In genomic region chr20:59931511-59932312, GRCh38 we compare ENCODE assay signal across 15 cellular contexts. TPM values are rescaled to one million over a fixed set of nuclear protein-coding genes. Genes with fewer than 3 reads are reported as not detected.
DNase-seq lines count a peak whose midpoint lies in the region; ATAC-seq, FAIRE-seq and TF ChIP-seq lines count a peak whose summit lies in the region.
"Had no signal": no experiment of that assay in that cellular context is flagged by ENCODE, and none has a peak within 500 bp of the region (broad histone marks: within the 10 kb centered on the region; RNA-seq: fewer than 3 reads in every experiment).

No MANE protein-coding gene starts in this region.

- H3K27ac Mint-ChIP-seq in activated CD4-positive, alpha-beta T cell treated with anti-CD3 and anti-CD28 coated beads, Interleukin-2, amount 10 ng/mL, durations not matched to agents 7 days and 5 days: peak overlapping the region; percentile 72
- H3K27ac Mint-ChIP-seq in IgD-negative memory B cell: peak overlapping the region in 1 of 3 donors; percentile 73
- H3K27ac Mint-ChIP-seq in nephron progenitor cell: peak overlapping the region; percentile 47

- H3K4me1 Mint-ChIP-seq in activated CD4-positive, alpha-beta T cell treated with anti-CD3 and anti-CD28 coated beads, Interleukin-2, amount 10 ng/mL, durations not matched to agents 7 days and 5 days: peaks cover 22% of the 10 kb centered on the region
- H3K4me1 Mint-ChIP-seq in IgD-negative memory B cell (peaks cover 1 to 14% (median 11%) of the 10 kb centered on the region in 3 donors), nephron progenitor cell (peaks cover 13% of the 10 kb centered on the region)

- ATAC-seq in GM18511 (IDR thresholded peaks at IDR 0.05; ENCODE audit: unreplicated experiment): no peak
- ATAC-seq: gastrocnemius medialis, GM12878 had no signal

- POLR2A ChIA-PET in activated CD4-positive, alpha-beta T cell treated with anti-CD3 and anti-CD28 coated beads, Interleukin-2, amount 10 ng/mL, durations not matched to agents 7 days and 5 days (lab: Charles Lee): no interaction called here

- H3K36me3 Mint-ChIP-seq in activated CD4-positive, alpha-beta T cell treated with anti-CD3 and anti-CD28 coated beads, Interleukin-2, amount 10 ng/mL, durations not matched to agents 7 days and 5 days (ENCODE audit: low read depth): no peaks in the 10 kb centered on the region
- H3K36me3 Mint-ChIP-seq in IgD-negative memory B cell (peaks cover 5% of the 10 kb centered on the region), nephron progenitor cell (ENCODE audit: low read depth) (peaks cover 6% of the 10 kb centered on the region)

- CTCF ChIA-PET in activated CD4-positive, alpha-beta T cell treated with anti-CD3 and anti-CD28 coated beads, Interleukin-2, amount 10 ng/mL, durations not matched to agents 7 days and 5 days (lab: Charles Lee): interaction anchor here (1.3 kb wide), 1 partner anchor 9 kb away, joined by 4 read pairs; the partner anchor contains the start of genes FAM217B and PPP1R3D

- no peak overlapping the region for H3K4me3 ChIP-seq in adipocyte (ENCODE audit: low read length)
- H3K4me3 ChIP-seq: gastrocnemius medialis, GM12878, smooth muscle cell had no signal

- H3K9me3 Mint-ChIP-seq in activated CD4-positive, alpha-beta T cell treated with anti-CD3 and anti-CD28 coated beads, Interleukin-2, amount 10 ng/mL, durations not matched to agents 7 days and 5 days: no peaks in the 10 kb centered on the region
- H3K9me3 Mint-ChIP-seq in IgD-negative memory B cell (no peaks in the 10 kb centered on the region), nephron progenitor cell (no peaks in the 10 kb centered on the region)

- H3K9ac ChIP-seq in adipocyte (ENCODE audit: low read length): no peak overlapping the region

- no peak for FAIRE-seq in urothelium cell line (lab: Jason Lieb, UNC)
- FAIRE-seq: endothelial cell of umbilical vein, GM12878 had no signal

- no peaks in the 10 kb centered on the region for H3K27me3 ChIP-seq in adipocyte (replicated peaks; ENCODE audit: control insufficient read depth, insufficient read depth, low read length)
- H3K27me3 ChIP-seq: gastrocnemius medialis had no signal

- no peaks in the 10 kb centered on the region for H3K9me3 ChIP-seq in adipocyte (ENCODE audit: control insufficient read depth, low read length)
- H3K9me3 ChIP-seq: gastrocnemius medialis had no signal

- no peak for TF ChIP-seq CTCF in nephron progenitor cell (IDR thresholded peaks at IDR 0.05)

- no peak for DNase-seq in activated CD4-positive, alpha-beta T cell treated with anti-CD3 and anti-CD28 coated beads, Interleukin-2, amount 10 ng/mL, durations not matched to agents 7 days and 5 days
- no peak for DNase-seq in activated CD4-positive, alpha-beta T cell treated with anti-CD3 and anti-CD28 coated beads, Interleukin-2, amount 50 U/mL, for 48 hours
- DNase-seq in adipocyte (ENCODE audit: low read depth): peak; percentile 45
- DNase-seq in nephron progenitor cell: no peak
- DNase-seq in urothelium cell line (ENCODE audit: low spot score): no peak
- DNase-seq in SIG-M5 (lab: John Stamatoyannopoulos, UW): no peak
- DNase-seq: gastrocnemius medialis, Karpas-422, SHP77, T1000 had no signal

- H3K27me3 Mint-ChIP-seq in activated CD4-positive, alpha-beta T cell treated with anti-CD3 and anti-CD28 coated beads, Interleukin-2, amount 10 ng/mL, durations not matched to agents 7 days and 5 days: peaks cover 10% of the 10 kb centered on the region
- no peaks in the 10 kb centered on the region for H3K27me3 Mint-ChIP-seq in IgD-negative memory B cell
- H3K27me3 Mint-ChIP-seq in nephron progenitor cell (ENCODE audit: low read depth, poor library complexity): peaks cover 21% of the 10 kb centered on the region

- peak overlapping the region; percentile 56 for H3K4me3 Mint-ChIP-seq in activated CD4-positive, alpha-beta T cell treated with anti-CD3 and anti-CD28 coated beads, Interleukin-2, amount 10 ng/mL, durations not matched to agents 7 days and 5 days
- H3K4me3 Mint-ChIP-seq in IgD-negative memory B cell (peak overlapping the region in 3 of 4 donors; percentile 40 to 72 (median 66)), nephron progenitor cell (peak overlapping the region; percentile 61)

- no peaks in the 10 kb centered on the region for H3K36me3 ChIP-seq in adipocyte (ENCODE audit: control insufficient read depth, insufficient read depth, low read length, severe bottlenecking)
- H3K36me3 ChIP-seq: gastrocnemius medialis had no signal

- peaks cover 8% of the 10 kb centered on the region for H3K4me1 ChIP-seq in adipocyte (ENCODE audit: control insufficient read depth, insufficient read depth, low read length)

RNA-seq across cellular contexts. Expression of gene SYCP2, which starts 1.7 kb away (rescaled TPM):
- total RNA-seq in activated CD4-positive, alpha-beta T cell treated with anti-CD3 and anti-CD28 coated beads, Interleukin-2, amount 10 ng/mL, durations not matched to agents 7 days and 5 days: 1 to 10 TPM; 7.6 to 9.1 TPM
- polyA plus RNA-seq in IgD-negative memory B cell: 0.56 TPM

RNA-seq across cellular contexts. Expression of gene PPP1R3D, which starts 8.4 kb away (rescaled TPM):
- 1 to 10 TPM; 7.0 to 7.5 TPM for total RNA-seq in activated CD4-positive, alpha-beta T cell treated with anti-CD3 and anti-CD28 coated beads, Interleukin-2, amount 10 ng/mL, durations not matched to agents 7 days and 5 days
- 1.8 TPM for polyA plus RNA-seq in IgD-negative memory B cell

RNA-seq across cellular contexts. Expression of gene FAM217B, which starts 8.5 kb away (rescaled TPM):
- 10 to 100 TPM; 33.7 to 40.6 TPM for total RNA-seq in activated CD4-positive, alpha-beta T cell treated with anti-CD3 and anti-CD28 coated beads, Interleukin-2, amount 10 ng/mL, durations not matched to agents 7 days and 5 days
- 24.9 TPM for polyA plus RNA-seq in IgD-negative memory B cell

RNA-seq across cellular contexts. Expression of gene CDH26, which starts 26.5 kb away (rescaled TPM):
- under 1 TPM; 0.40 to 0.47 TPM for total RNA-seq in activated CD4-positive, alpha-beta T cell treated with anti-CD3 and anti-CD28 coated beads, Interleukin-2, amount 10 ng/mL, durations not matched to agents 7 days and 5 days
- not detected for polyA plus RNA-seq in IgD-negative memory B cell
- total RNA-seq: endothelial cell of umbilical vein had no signal
